1 cellular context compared by ENCODE assay signal in the genomic region with DNA sequence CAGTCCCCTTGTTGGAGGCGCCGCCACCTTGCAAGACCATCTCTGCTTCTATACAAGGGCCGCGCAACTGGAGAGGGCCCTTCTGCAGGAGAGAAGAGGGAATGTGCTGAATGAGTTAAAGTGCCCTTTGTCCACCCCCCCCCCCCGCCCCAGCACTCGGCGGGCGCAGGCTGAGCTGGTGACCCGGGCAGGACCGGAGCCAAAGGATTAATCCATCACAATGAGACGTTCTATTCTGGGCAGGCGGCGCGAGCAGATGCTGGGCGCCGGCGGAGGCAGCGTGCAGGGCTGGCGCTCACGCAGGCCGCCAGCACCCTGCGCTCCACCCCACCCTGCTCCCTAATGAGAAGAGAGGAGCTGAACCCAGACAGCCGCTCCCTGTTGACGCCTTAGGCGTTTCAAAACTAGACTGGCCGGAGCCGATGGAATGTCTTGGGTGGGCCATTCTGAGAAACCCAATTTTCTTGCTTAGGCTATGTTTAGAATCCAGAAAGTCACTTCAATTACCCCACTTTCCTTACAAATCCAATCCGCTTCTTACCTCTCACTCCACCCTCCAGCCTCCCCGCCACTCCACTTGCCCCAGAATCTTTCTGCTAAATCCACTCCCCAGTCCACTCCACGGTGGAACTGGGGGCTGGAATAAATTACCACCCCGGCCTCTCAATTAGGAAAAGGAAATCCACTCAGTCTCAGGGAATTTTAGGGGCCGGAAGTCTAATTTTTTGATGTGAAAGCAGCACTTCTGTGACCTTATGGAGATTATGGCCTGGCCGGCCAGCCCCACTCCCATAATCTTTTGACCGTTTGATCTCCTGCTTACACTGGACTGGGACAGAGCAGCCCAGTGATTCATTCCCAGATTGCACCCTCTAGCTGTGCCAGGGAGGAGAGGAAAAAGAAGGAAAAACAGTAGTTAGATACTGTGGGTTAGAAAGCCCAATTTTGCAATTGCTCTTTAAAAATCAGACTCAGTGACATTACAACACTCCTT.
TF ChIP-seq lines count a peak whose summit lies in the region.

No MANE protein-coding gene starts in this region.

TF ChIP-seq in endothelial cell of umbilical vein, 7 proteins besides CTCF, POLR2A, EP300 and RAD21:
- TF ChIP-seq, protein P1, sequence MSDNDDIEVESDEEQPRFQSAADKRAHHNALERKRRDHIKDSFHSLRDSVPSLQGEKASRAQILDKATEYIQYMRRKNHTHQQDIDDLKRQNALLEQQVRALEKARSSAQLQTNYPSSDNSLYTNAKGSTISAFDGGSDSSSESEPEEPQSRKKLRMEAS (IDR thresholded peaks at IDR 0.05; ENCODE audit: insufficient read depth, insufficient read length): no peak
- peak; percentile 15 for TF ChIP-seq GATA2 (IDR thresholded peaks at IDR 0.05; ENCODE audit: insufficient read depth, insufficient read length, low read depth, low read length)
- TF ChIP-seq FOS (IDR thresholded peaks at IDR 0.05; ENCODE audit: borderline replicate concordance, insufficient read depth, low read length): peak; percentile 43
